Comparison of ENCODE assay signal across 1 cellular context in genomic region chr12:615620-616019, GRCh38.
TF ChIP-seq lines count a peak whose summit lies in the region.

No MANE protein-coding gene starts in this region.

TF ChIP-seq in GM23338, 12 proteins besides CTCF, POLR2A, EP300 and RAD21 (continued from another document):
- TF ChIP-seq ZNF462 (CRISPR knock-in tag; IDR thresholded peaks at IDR 0.05) (no peak), POLR2AphosphoS5 (IDR thresholded peaks at IDR 0.05; ENCODE audit: low read depth) (no peak), ZNF331 (CRISPR knock-in tag; IDR thresholded peaks at IDR 0.05; ENCODE audit: low read depth) (no peak), ZNF114 (CRISPR knock-in tag; IDR thresholded peaks at IDR 0.05) (no peak), CREB1 (CRISPR knock-in tag; IDR thresholded peaks at IDR 0.05; ENCODE audit: low read depth) (no peak)
